In genomic region chr12:105071981-105072380, GRCh38 we compare ENCODE assay signal across 35 cellular contexts.
"Had no signal": no experiment of that assay in that cellular context is flagged by ENCODE, and none has a peak within 500 bp of the region (broad histone marks: within the 10 kb centered on the region; RNA-seq: fewer than 3 reads in every experiment).

No MANE protein-coding gene starts in this region.

- ATAC-seq: activated CD4-positive, CD25-positive, alpha-beta regulatory T cell treated with anti-CD3 and anti-CD28 coated beads, Interleukin-2, amount 50 U/mL, for 24 hours; activated CD8-positive, alpha-beta memory T cell treated with anti-CD3 and anti-CD28 coated beads, Interleukin-2, amount 10 ng/mL, durations not matched to agents 7 days and 5 days; activated CD8-positive, alpha-beta T cell treated with anti-CD3 and anti-CD28 coated beads, Interleukin-2, amount 10 ng/mL, durations not matched to agents 7 days and 5 days; activated naive CD8-positive, alpha-beta T cell treated with anti-CD3 and anti-CD28 coated beads, Interleukin-2, amount 50 U/mL, for 24 hours; body of pancreas; esophagus mucosa; gastrocnemius medialis; heart left ventricle had no signal

- H3K4me3 ChIP-seq: adrenal gland, body of pancreas, cardiac muscle cell, coronary artery, dorsolateral prefrontal cortex, gastrocnemius medialis, heart left ventricle had no signal

- H3K9me3 Mint-ChIP-seq: activated B cell treated with CpG ODN at 0.5 μM for 24 hours; activated CD4-positive, alpha-beta memory T cell treated with anti-CD3 and anti-CD28 coated beads for 36 hours; activated naive CD4-positive, alpha-beta T cell treated with anti-CD3 and anti-CD28 coated beads for 36 hours; activated naive CD4-positive, alpha-beta T cell treated with anti-CD3 and anti-CD28 coated beads, Interleukin-2, amount 50 U/mL, for 24 hours; activated naive CD8-positive, alpha-beta T cell treated with anti-CD3 and anti-CD28 coated beads for 36 hours; activated naive CD8-positive, alpha-beta T cell treated with anti-CD3 and anti-CD28 coated beads, Interleukin-2, amount 50 U/mL, for 24 hours; activated T-helper 1 cell treated with anti-CD3 and anti-CD28 coated beads, Interleukin-12 subunit alpha, Interleukin-12 subunit beta, Interleukin-2, Interleukin-4 antibody, amounts not matched to agents 30 ng/mL and 10 ng/mL and 1 ng/mL, durations not matched to agents 14 hours and 24 hours and 36 hours; activated T-helper 2 cell treated with anti-CD3 and anti-CD28 coated beads, Interferon-gamma antibody, Interleukin-2, Interleukin-4, amounts not matched to agents 10 μg/mL and 5 μg/mL and 100 μg/mL, durations not matched to agents 14 hours and 24 hours and 36 hours; central memory CD8-positive, alpha-beta T cell; dendritic cell treated with granulocyte-macrophage colony-stimulating factor and Interleukin-4, amounts not matched to agents 40 ng/mL and 50 ng/mL, for 4 days; endodermal cell had no signal

- H3K27me3 ChIP-seq: adrenal gland, body of pancreas, cardiac muscle cell, dorsolateral prefrontal cortex, gastrocnemius medialis, heart left ventricle had no signal

- DNase-seq: activated B cell treated with CpG ODN at 0.5 μM for 24 hours; activated CD4-positive, alpha-beta memory T cell treated with anti-CD3 and anti-CD28 coated beads for 36 hours; activated CD4-positive, alpha-beta T cell treated with anti-CD3 and anti-CD28 coated beads for 48 hours; activated CD4-positive, alpha-beta T cell treated with anti-CD3 and anti-CD28 coated beads, Interleukin-2, amount 50 U/mL, for 1 hour; activated CD8-positive, alpha-beta memory T cell treated with anti-CD3 and anti-CD28 coated beads, Interleukin-2, amount 10 ng/mL, durations not matched to agents 7 days and 5 days; activated CD8-positive, alpha-beta memory T cell treated with anti-CD3 and anti-CD28 coated beads, Interleukin-2, amount 50 U/mL, for 4 hours; activated CD8-positive, alpha-beta T cell treated with anti-CD3 and anti-CD28 coated beads, Interleukin-2, amount 10 ng/mL, durations not matched to agents 7 days and 5 days; activated effector memory CD4-positive, alpha-beta T cell treated with anti-CD3 and anti-CD28 coated beads, Interleukin-2, amount 50 U/mL, for 16 hours; activated naive CD4-positive, alpha-beta T cell treated with anti-CD3 and anti-CD28 coated beads for 36 hours; activated naive CD8-positive, alpha-beta T cell treated with anti-CD3 and anti-CD28 coated beads for 36 hours; activated naive CD8-positive, alpha-beta T cell treated with anti-CD3 and anti-CD28 coated beads, Interleukin-2, amount 50 U/mL, for 24 hours; activated T-cell treated with anti-CD3 and anti-CD28 coated beads, Interleukin-2, amount 50 U/mL, for 1 hour; activated T-cell treated with anti-CD3 and anti-CD28 coated beads, Interleukin-2, amount 50 U/mL, for 48 hours; adrenal gland; amygdala; aorta; body of pancreas; dorsolateral prefrontal cortex; effector memory CD4-positive, alpha-beta T cell; endodermal cell; foreskin fibroblast; gastrocnemius medialis; glutamatergic neuron; heart left ventricle; T-helper 2 cell had no signal

- H3K36me3 Mint-ChIP-seq: activated CD4-positive, alpha-beta memory T cell treated with anti-CD3 and anti-CD28 coated beads for 36 hours; activated CD8-positive, alpha-beta memory T cell treated with anti-CD3 and anti-CD28 coated beads, Interleukin-2, amount 10 ng/mL, durations not matched to agents 7 days and 5 days; activated naive CD8-positive, alpha-beta T cell treated with anti-CD3 and anti-CD28 coated beads for 36 hours had no signal

- H3K4me1 Mint-ChIP-seq: activated CD8-positive, alpha-beta memory T cell treated with anti-CD3 and anti-CD28 coated beads, Interleukin-2, amount 10 ng/mL, durations not matched to agents 7 days and 5 days; activated naive CD4-positive, alpha-beta T cell treated with anti-CD3 and anti-CD28 coated beads, Interleukin-2, amount 50 U/mL, for 24 hours; activated naive CD8-positive, alpha-beta T cell treated with anti-CD3 and anti-CD28 coated beads for 36 hours; activated naive CD8-positive, alpha-beta T cell treated with anti-CD3 and anti-CD28 coated beads, Interleukin-2, amount 50 U/mL, for 24 hours; central memory CD8-positive, alpha-beta T cell had no signal

- H3K4me1 ChIP-seq: adrenal gland, gastrocnemius medialis, heart left ventricle had no signal

- H3K27me3 Mint-ChIP-seq: activated CD4-positive, alpha-beta memory T cell treated with anti-CD3 and anti-CD28 coated beads for 36 hours; activated naive CD4-positive, alpha-beta T cell treated with anti-CD3 and anti-CD28 coated beads, Interleukin-2, amount 50 U/mL, for 24 hours; activated naive CD8-positive, alpha-beta T cell treated with anti-CD3 and anti-CD28 coated beads for 36 hours; activated naive CD8-positive, alpha-beta T cell treated with anti-CD3 and anti-CD28 coated beads, Interleukin-2, amount 50 U/mL, for 24 hours; dendritic cell treated with granulocyte-macrophage colony-stimulating factor and Interleukin-4, amounts not matched to agents 40 ng/mL and 50 ng/mL, for 4 days had no signal

- H3K36me3 ChIP-seq: adrenal gland, cardiac muscle cell, gastrocnemius medialis had no signal

- H3K27ac Mint-ChIP-seq: activated B cell treated with CpG ODN at 0.5 μM for 24 hours; activated CD4-positive, alpha-beta memory T cell treated with anti-CD3 and anti-CD28 coated beads for 36 hours; activated CD8-positive, alpha-beta memory T cell treated with anti-CD3 and anti-CD28 coated beads, Interleukin-2, amount 10 ng/mL, durations not matched to agents 7 days and 5 days; activated CD8-positive, alpha-beta T cell treated with anti-CD3 and anti-CD28 coated beads, Interleukin-2, amount 10 ng/mL, durations not matched to agents 7 days and 5 days; activated naive CD4-positive, alpha-beta T cell treated with anti-CD3 and anti-CD28 coated beads for 36 hours; activated naive CD4-positive, alpha-beta T cell treated with anti-CD3 and anti-CD28 coated beads, Interleukin-2, amount 50 U/mL, for 24 hours; activated naive CD8-positive, alpha-beta T cell treated with anti-CD3 and anti-CD28 coated beads for 36 hours; activated naive CD8-positive, alpha-beta T cell treated with anti-CD3 and anti-CD28 coated beads, Interleukin-2, amount 50 U/mL, for 24 hours; activated T-helper 1 cell treated with anti-CD3 and anti-CD28 coated beads, Interleukin-12 subunit alpha, Interleukin-12 subunit beta, Interleukin-2, Interleukin-4 antibody, amounts not matched to agents 30 ng/mL and 10 ng/mL and 1 ng/mL, durations not matched to agents 14 hours and 24 hours and 36 hours; activated T-helper 2 cell treated with anti-CD3 and anti-CD28 coated beads, Interferon-gamma antibody, Interleukin-2, Interleukin-4, amounts not matched to agents 10 μg/mL and 5 μg/mL and 100 μg/mL, durations not matched to agents 14 hours and 24 hours and 36 hours; dendritic cell treated with granulocyte-macrophage colony-stimulating factor and Interleukin-4, amounts not matched to agents 40 ng/mL and 50 ng/mL, for 4 days; endodermal cell had no signal

- H3K27ac ChIP-seq: adrenal gland, body of pancreas, cardiac muscle cell, coronary artery, dorsolateral prefrontal cortex, gastrocnemius medialis, heart left ventricle, VCaP had no signal

- H3K9me3 ChIP-seq: adrenal gland, body of pancreas, gastrocnemius medialis, heart left ventricle had no signal

- H3K4me3 Mint-ChIP-seq: activated B cell treated with CpG ODN at 0.5 μM for 24 hours; activated CD4-positive, alpha-beta memory T cell treated with anti-CD3 and anti-CD28 coated beads for 36 hours; activated CD8-positive, alpha-beta memory T cell treated with anti-CD3 and anti-CD28 coated beads, Interleukin-2, amount 10 ng/mL, durations not matched to agents 7 days and 5 days; activated CD8-positive, alpha-beta T cell treated with anti-CD3 and anti-CD28 coated beads, Interleukin-2, amount 10 ng/mL, durations not matched to agents 7 days and 5 days; activated naive CD4-positive, alpha-beta T cell treated with anti-CD3 and anti-CD28 coated beads for 36 hours; activated naive CD4-positive, alpha-beta T cell treated with anti-CD3 and anti-CD28 coated beads, Interleukin-2, amount 50 U/mL, for 24 hours; activated naive CD8-positive, alpha-beta T cell treated with anti-CD3 and anti-CD28 coated beads for 36 hours; activated naive CD8-positive, alpha-beta T cell treated with anti-CD3 and anti-CD28 coated beads, Interleukin-2, amount 50 U/mL, for 24 hours; activated T-helper 1 cell treated with anti-CD3 and anti-CD28 coated beads, Interleukin-12 subunit alpha, Interleukin-12 subunit beta, Interleukin-2, Interleukin-4 antibody, amounts not matched to agents 30 ng/mL and 10 ng/mL and 1 ng/mL, durations not matched to agents 14 hours and 24 hours and 36 hours; central memory CD8-positive, alpha-beta T cell; dendritic cell treated with granulocyte-macrophage colony-stimulating factor and Interleukin-4, amounts not matched to agents 40 ng/mL and 50 ng/mL, for 4 days; endodermal cell had no signal
